Comparison of ENCODE assay signal across 19 cellular contexts in genomic region chr9:137972355-137972987, GRCh38.
DNase-seq lines count a peak whose midpoint lies in the region; ATAC-seq, FAIRE-seq and TF ChIP-seq lines count a peak whose summit lies in the region.
"Had no signal": no experiment of that assay in that cellular context is flagged by ENCODE, and none has a peak within 500 bp of the region (broad histone marks: within the 10 kb centered on the region; RNA-seq: fewer than 3 reads in every experiment).

No MANE protein-coding gene starts in this region.

- H3K27ac ChIP-seq in kidney (ENCODE audit: low read depth in 2 of 2, low read length in 2 of 2) (no peak overlapping the region), PC-9 (no peak overlapping the region)

- TF ChIP-seq CTCF in kidney (IDR thresholded peaks at IDR 0.05; ENCODE audit: borderline replicate concordance, extremely low read depth, insufficient read depth) (no peak), PC-9 (conservative IDR thresholded peaks at IDR 0.05) (no peak), Calu3 (IDR thresholded peaks at IDR 0.05; ENCODE audit: unreplicated experiment) (no peak)

- no peak overlapping the region for H3K4me2 ChIP-seq in PC-9

- no peak overlapping the region for H2AFZ ChIP-seq in PC-9

- BruUV-seq in PC-9 (replicated peaks; lab: Mats Ljungman, UMichigan): no TSS peak
- BruUV-seq in Calu3 (replicated peaks; lab: Mats Ljungman, UMichigan): no TSS peak

- H3K27ac Mint-ChIP-seq in activated CD8-positive, alpha-beta memory T cell treated with anti-CD3 and anti-CD28 coated beads, Interleukin-2, amount 10 ng/mL, durations not matched to agents 7 days and 5 days: no peak overlapping the region
- H3K27ac Mint-ChIP-seq in Calu3 (ENCODE audit: unreplicated experiment): no peak overlapping the region

- no peaks in the 10 kb centered on the region for H3K9me3 ChIP-seq in kidney (ENCODE audit: control insufficient read depth in 1 of 2, low read length in 2 of 2)
- H3K9me3 ChIP-seq in PC-9 (ENCODE audit: insufficient read depth, low read depth): no peaks in the 10 kb centered on the region
- H3K9me3 ChIP-seq in HAP-1: no peaks in the 10 kb centered on the region

- no peaks in the 10 kb centered on the region for H3K36me3 Mint-ChIP-seq in activated CD8-positive, alpha-beta memory T cell treated with anti-CD3 and anti-CD28 coated beads, Interleukin-2, amount 10 ng/mL, durations not matched to agents 7 days and 5 days
- H3K36me3 Mint-ChIP-seq in Calu3 (ENCODE audit: insufficient read depth, unreplicated experiment): peaks cover 5% of the 10 kb centered on the region

- H3K4me1 Mint-ChIP-seq in activated CD8-positive, alpha-beta memory T cell treated with anti-CD3 and anti-CD28 coated beads, Interleukin-2, amount 10 ng/mL, durations not matched to agents 7 days and 5 days: no peaks in the 10 kb centered on the region
- no peaks in the 10 kb centered on the region for H3K4me1 Mint-ChIP-seq in Calu3 (ENCODE audit: low read depth, unreplicated experiment)

- no peaks in the 10 kb centered on the region for H3K9me3 Mint-ChIP-seq in activated CD8-positive, alpha-beta memory T cell treated with anti-CD3 and anti-CD28 coated beads, Interleukin-2, amount 10 ng/mL, durations not matched to agents 7 days and 5 days (ENCODE audit: low read depth)
- H3K9me3 Mint-ChIP-seq in Calu3 (ENCODE audit: low read depth, unreplicated experiment): peaks cover 4% of the 10 kb centered on the region

- no peaks in the 10 kb centered on the region for H4K20me1 ChIP-seq in PC-9 (ENCODE audit: insufficient read depth)

- no peaks in the 10 kb centered on the region for H3K4me1 ChIP-seq in kidney (ENCODE audit: control insufficient read depth in 1 of 2, insufficient read depth in 1 of 2, low read depth in 1 of 2, low read length in 2 of 2)
- H3K4me1 ChIP-seq in PC-9 (replicated peaks; ENCODE audit: insufficient read depth): no peaks in the 10 kb centered on the region
- H3K4me1 ChIP-seq in HAP-1: no peaks in the 10 kb centered on the region

- in situ Hi-C loops in HAP-1 (cut with MboI; ENCODE audit: low sequenced_read_pairs): no loop called here

- DNase-seq in activated CD8-positive, alpha-beta memory T cell treated with anti-CD3 and anti-CD28 coated beads for 24 hours: peak; percentile 38
- DNase-seq in activated CD8-positive, alpha-beta memory T cell treated with anti-CD3 and anti-CD28 coated beads, Interleukin-2, amount 10 ng/mL, durations not matched to agents 7 days and 5 days: no peak
- DNase-seq in D341Med (ENCODE audit: low spot score) (peak; percentile 14), kidney (peak; percentile 41), sciatic nerve (ENCODE audit: low spot score) (peak; percentile 35), PC-9 (no peak), HAP-1 (ENCODE audit: low spot score in 2 of 2) (no peak), Calu3 (no peak)
- DNase-seq: 8988T, C1 segment of cervical spinal cord, COR-L47, IMR-90, Kasumi-1, NCI-H187 treated with DMSO at 0.1 percent for 48 hours, NCI-H446 treated with DMSO at 0.1 percent for 48 hours, NCI-H774 had no signal

- H3K27me3 Mint-ChIP-seq in activated CD8-positive, alpha-beta memory T cell treated with anti-CD3 and anti-CD28 coated beads, Interleukin-2, amount 10 ng/mL, durations not matched to agents 7 days and 5 days: no peaks in the 10 kb centered on the region
- peaks cover 51% of the 10 kb centered on the region for H3K27me3 Mint-ChIP-seq in Calu3 (ENCODE audit: unreplicated experiment)

- no peak overlapping the region for H3K9ac ChIP-seq in kidney (ENCODE audit: low read length in 2 of 2)

- no peaks in the 10 kb centered on the region for H3K79me2 ChIP-seq in PC-9 (ENCODE audit: low read depth)

- no peak overlapping the region for H3K4me3 Mint-ChIP-seq in activated CD8-positive, alpha-beta memory T cell treated with anti-CD3 and anti-CD28 coated beads, Interleukin-2, amount 10 ng/mL, durations not matched to agents 7 days and 5 days
- no peak overlapping the region for H3K4me3 Mint-ChIP-seq in Calu3 (ENCODE audit: low read depth, unreplicated experiment)

- H3K36me3 ChIP-seq in kidney (ENCODE audit: control insufficient read depth in 1 of 2, insufficient read depth in 2 of 2, low read length in 2 of 2): no peaks in the 10 kb centered on the region
- no peaks in the 10 kb centered on the region for H3K36me3 ChIP-seq in PC-9 (ENCODE audit: low read depth)
- no peaks in the 10 kb centered on the region for H3K36me3 ChIP-seq in HAP-1 (replicated peaks)

- H3F3A ChIP-seq in PC-9 (ENCODE audit: insufficient read depth, low read depth): no peaks in the 10 kb centered on the region

- intact Hi-C loops in kidney (cut with DNase I) (no loop called here), sciatic nerve (cut with DNase I) (no loop called here), PC-9 (cut with micrococcal nuclease; ENCODE audit: unreplicated experiment) (no loop called here), Calu3 (cut with micrococcal nuclease; ENCODE audit: unreplicated experiment) (no loop called here)

- CTCF ChIA-PET in activated CD8-positive, alpha-beta memory T cell treated with anti-CD3 and anti-CD28 coated beads, Interleukin-2, amount 10 ng/mL, durations not matched to agents 7 days and 5 days (lab: Charles Lee): no interaction called here
- CTCF ChIA-PET in PC-9 (lab: Charles Lee): no interaction called here
- CTCF ChIA-PET in Calu3 (lab: Charles Lee): no interaction called here

- no peak for FAIRE-seq in kidney (lab: Jason Lieb, UNC)
- FAIRE-seq: GM12878, GM19239 had no signal

- peaks cover 38% of the 10 kb centered on the region for H3K27me3 ChIP-seq in PC-9 (ENCODE audit: insufficient read depth, low read depth)
- no peaks in the 10 kb centered on the region for H3K27me3 ChIP-seq in HAP-1 (ENCODE audit: low read depth)

- H3K4me3 ChIP-seq in kidney (ENCODE audit: low read length in 2 of 2): no peak overlapping the region
- no peak overlapping the region for H3K4me3 ChIP-seq in PC-9
- H3K4me3 ChIP-seq in HAP-1: no peak overlapping the region
- H3K4me3 ChIP-seq: GM12878 had no signal

- no peak for ATAC-seq in activated CD8-positive, alpha-beta memory T cell treated with anti-CD3 and anti-CD28 coated beads, Interleukin-2, amount 10 ng/mL, durations not matched to agents 7 days and 5 days
- no peak for ATAC-seq in sciatic nerve
- ATAC-seq: GM12878, Panc1 had no signal

- POLR2A ChIA-PET in PC-9 (lab: Charles Lee; ENCODE audit: unreplicated experiment): interaction anchor here (0.6 kb wide), 1 partner anchor 32 kb away, joined by 4 read pairs; no protein-coding TSS in a partner anchor

- no peaks in the 10 kb centered on the region for H3K9me2 ChIP-seq in PC-9 (ENCODE audit: insufficient read depth)

Comparison
In these comparisons a context has a peak if more than half of its experiments do, and no peak if none do; other contexts are left out.
1. DNase-seq: peak in activated CD8-positive, alpha-beta memory T cell treated with anti-CD3 and anti-CD28 coated beads for 24 hours (single experiment), D341Med (single experiment), kidney (single experiment) and sciatic nerve (single experiment); none in activated CD8-positive, alpha-beta memory T cell treated with anti-CD3 and anti-CD28 coated beads, Interleukin-2, amount 10 ng/mL, durations not matched to agents 7 days and 5 days (single experiment), PC-9 (0 of 2), HAP-1 (0 of 2) and Calu3 (single experiment).